8 cellular contexts compared by ENCODE assay signal in the genomic region with DNA sequence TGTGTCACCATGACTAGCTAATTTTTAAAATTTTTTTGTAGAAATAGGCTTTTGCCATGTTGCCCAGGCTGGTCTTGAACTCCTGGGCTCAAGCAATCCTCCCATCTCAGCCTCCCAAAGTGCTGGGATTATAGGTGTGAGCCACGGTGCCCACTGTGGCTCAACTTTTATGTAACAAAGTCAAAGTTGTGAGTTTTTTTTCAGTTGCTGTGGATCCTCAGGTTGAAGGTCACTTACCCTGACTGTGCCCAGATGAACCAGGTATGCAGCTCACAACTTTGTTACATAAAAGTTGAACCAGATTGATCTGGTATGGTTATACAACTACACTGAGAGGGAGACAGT. TPM values are rescaled to one million over a fixed set of nuclear protein-coding genes. Genes with fewer than 3 reads are reported as not detected.
DNase-seq lines count a peak whose midpoint lies in the region; ATAC-seq, FAIRE-seq and TF ChIP-seq lines count a peak whose summit lies in the region.
"Not testable (repeated sequence)": the region's sequence is repeated elsewhere in the genome, so short reads cannot be mapped to it uniquely, and the experiment has no call there.
"Had no signal": no experiment of that assay in that cellular context is flagged by ENCODE, and none has a peak within 500 bp of the region (broad histone marks: within the 10 kb centered on the region; RNA-seq: fewer than 3 reads in every experiment).

No MANE protein-coding gene starts in this region.

- not testable (repeated sequence) for TF ChIP-seq CTCF in HFFc6 (IDR thresholded peaks at IDR 0.05); ascending aorta (IDR thresholded peaks at IDR 0.05); fibroblast of lung (conservative IDR thresholded peaks at IDR 0.05 in 1 of 2, IDR thresholded peaks at IDR 0.05 in 1 of 2; ENCODE audit: low read depth in 1 of 2, low read length in 2 of 2); HepG2 (CRISPR knock-in tag; IDR thresholded peaks at IDR 0.05); sigmoid colon (IDR thresholded peaks at IDR 0.05); type B pancreatic cell (conservative IDR thresholded peaks at IDR 0.05)

- H3K27ac Mint-ChIP-seq in HFFc6: peak overlapping the region; percentile 78
- peak overlapping the region; percentile 97 for H3K27ac Mint-ChIP-seq in type B pancreatic cell

- CTCF ChIA-PET in HepG2 (lab: Yijun Ruan, JAX; ENCODE audit: low intra/inter-chr PET ratio, low total read pairs): not testable (repeated sequence)

- H3K36me3 Mint-ChIP-seq in HFFc6 (ENCODE audit: low read depth) (peaks cover 17% of the 10 kb centered on the region), type B pancreatic cell (peaks cover 31% of the 10 kb centered on the region)

- H3K9me3 Mint-ChIP-seq in HFFc6, type B pancreatic cell: not testable (repeated sequence)

- not testable (repeated sequence) for BruUV-seq in HepG2 (replicated peaks; lab: Mats Ljungman, UMichigan)

- H3K9me3 ChIP-seq in ascending aorta; fibroblast of lung (ENCODE audit: control insufficient read depth, insufficient read depth, low read depth, low read length); HepG2 (ENCODE audit: low read length); sigmoid colon: not testable (repeated sequence)

- not testable (repeated sequence) for H3K4me3 ChIP-seq in ascending aorta; fibroblast of lung (replicated peaks in 1 of 4; ENCODE audit: control extremely low read depth in 1 of 4, insufficient read depth in 1 of 4, low read depth in 3 of 4, low read length in 4 of 4); HepG2 (replicated peaks in 1 of 3; ENCODE audit: insufficient read depth in 1 of 3, low read depth in 2 of 3, low read length in 3 of 3); sigmoid colon

- not testable (repeated sequence) for DNase-seq in HFFc6; ascending aorta (ENCODE audit: low spot score in 2 of 2); fibroblast of lung (ENCODE audit: low read depth in 2 of 2); HepG2 (ENCODE audit: low spot score); sigmoid colon
- peak; percentile 13 for DNase-seq in type B pancreatic cell (ENCODE audit: extremely low spot score, unreplicated experiment)

- not testable (repeated sequence) for H3K4me3 Mint-ChIP-seq in HFFc6, type B pancreatic cell

- not testable (repeated sequence) for H2AFZ ChIP-seq in fibroblast of lung (ENCODE audit: low read length); HepG2 (ENCODE audit: low read length)

- H4K20me1 ChIP-seq in fibroblast of lung (ENCODE audit: control insufficient read depth, extremely low read depth, insufficient read depth, low read length); HepG2 (ENCODE audit: insufficient read depth, low read length): not testable (repeated sequence)

- peak; percentile 38; the same call in 2 of the 3 replicates for ATAC-seq in HepG2

- POLR2A ChIA-PET in HepG2 (lab: Yijun Ruan, JAX): interaction anchor here (0.9 to 2.6 kb wide), 4 partner anchors 24 to 89 kb away, joined by 4 to 15 read pairs (median 6); a partner anchor contains a TSS

- WGBS in HepG2 (ENCODE audit: low lambda C conversion rate): 38% methylated on average over 1 of the region's 1 CpG
- 86 to 88% methylated on average over 1 of the region's 1 CpG for WGBS in sigmoid colon, 2 donors

- FAIRE-seq in HepG2 (lab: Jason Lieb, UNC): not testable (repeated sequence)

- intact Hi-C loops in ascending aorta (cut with DNase I); sigmoid colon (cut with DNase I): not testable (repeated sequence)
- intact Hi-C loops in HepG2 (cut with micrococcal nuclease; ENCODE audit: unreplicated experiment): loop anchor here (2.0 kb wide), 1 partner anchor 25 kb away; a partner anchor contains a TSS

- H3K4me1 Mint-ChIP-seq in HFFc6 (ENCODE audit: low read depth): peaks cover 23% of the 10 kb centered on the region
- H3K4me1 Mint-ChIP-seq in type B pancreatic cell (ENCODE audit: unreplicated experiment): not testable (repeated sequence)

- H3K4me1 ChIP-seq in ascending aorta; fibroblast of lung (ENCODE audit: control insufficient read depth, extremely low read depth, insufficient read depth, low read length); sigmoid colon: not testable (repeated sequence)
- peaks cover 36% of the 10 kb centered on the region for H3K4me1 ChIP-seq in HepG2 (ENCODE audit: insufficient read depth, low read length)

- peak in 1 of 2 experiments; percentile 24; a peak in 1 of 4 replicates for TF ChIP-seq EP300 in HepG2 (IDR thresholded peaks at IDR 0.05; ENCODE audit: low read depth in 2 of 2, low read length in 2 of 2)
- not testable (repeated sequence) for TF ChIP-seq EP300 in HepG2 (CRISPR knock-in tag; IDR thresholded peaks at IDR 0.05; ENCODE audit: borderline replicate concordance); sigmoid colon (IDR thresholded peaks at IDR 0.05)

- not testable (repeated sequence) for H3K27me3 Mint-ChIP-seq in HFFc6 (ENCODE audit: insufficient read depth); type B pancreatic cell

- H3K27me3 ChIP-seq in ascending aorta; fibroblast of lung (ENCODE audit: control insufficient read depth, insufficient read depth, low read length); HepG2 (ENCODE audit: control insufficient read depth in 1 of 2, insufficient read depth in 2 of 2, low read length in 2 of 2); sigmoid colon: not testable (repeated sequence)

- not testable (repeated sequence) for H3K9ac ChIP-seq in fibroblast of lung (ENCODE audit: insufficient read depth, low read length)
- 0 out of 2 replicates have a peak overlapping the region, but pooled peaks have one; percentile 6 for H3K9ac ChIP-seq in HepG2 (ENCODE audit: insufficient read depth, low read depth, low read length)

- H3K36me3 ChIP-seq in ascending aorta (peaks cover 0 to 30% of the 10 kb centered on the region in 2 donors), HepG2 (replicated peaks in 1 of 2; ENCODE audit: control insufficient read depth in 1 of 2, insufficient read depth in 2 of 2, low read length in 2 of 2) (peaks cover 3 to 24% of the 10 kb centered on the region in 2 experiments; a peak in 4 of 5 replicates), sigmoid colon (peaks cover 0 to 17% (median 9%) of the 10 kb centered on the region in 4 donors)
- not testable (repeated sequence) for H3K36me3 ChIP-seq in fibroblast of lung (ENCODE audit: control insufficient read depth, insufficient read depth, low read length)

- H3K4me2 ChIP-seq in fibroblast of lung (ENCODE audit: extremely low read depth, insufficient read depth, low read length); HepG2 (ENCODE audit: low read depth, low read length): not testable (repeated sequence)

- H3K27ac ChIP-seq in ascending aorta: peak overlapping the region; percentile 1 to 56
- peak overlapping the region; percentile 71 for H3K27ac ChIP-seq in fibroblast of lung (ENCODE audit: insufficient read depth, low read length)
- peak overlapping the region; percentile 59 for H3K27ac ChIP-seq in HepG2 (ENCODE audit: extremely low read length, insufficient read depth, low read length)
- H3K27ac ChIP-seq in sigmoid colon: peak overlapping the region; percentile 44 to 63 (median 52)

- TF ChIP-seq RAD21 in HepG2 (CRISPR knock-in tag; IDR thresholded peaks at IDR 0.05): not testable (repeated sequence)

- not testable (repeated sequence) for TF ChIP-seq POLR2A in HepG2 (IDR thresholded peaks at IDR 0.05; ENCODE audit: insufficient read depth in 1 of 2, low read depth in 2 of 2, low read length in 2 of 2); sigmoid colon (IDR thresholded peaks at IDR 0.05)

- in situ Hi-C loops in HepG2 (cut with HindIII; ENCODE audit: extremely low pct_ligation_motif_present, low pct_unique_long_range_greater_than_20kb): not testable (repeated sequence)

- H3K79me2 ChIP-seq in fibroblast of lung (ENCODE audit: control insufficient read depth, insufficient read depth, low read length); HepG2 (ENCODE audit: insufficient read depth, low read length): not testable (repeated sequence)

RNA-seq across cellular contexts. Expression of a gene that starts 26.1 kb away (rescaled TPM):
- 100 to 1,000 TPM; 625 to 741 (median 699) TPM for total RNA-seq in HFFc6 (2021; fragmentation: NEBNext Ultra II Directional; extraction: Animal tissue kit (Norgen Biotek cat#: 25700))
- 527 TPM for total RNA-seq in ascending aorta
- total RNA-seq in fibroblast of lung: 168 and 283 TPM in 2 replicates
- 75.0 and 97.3 TPM in 2 replicates for polyA plus RNA-seq in fibroblast of lung
- 687 and 812 TPM in 2 replicates for polyA plus RNA-seq in fibroblast of lung (2012)
- 24.5 and 46.1 TPM in 2 replicates for polyA minus RNA-seq in fibroblast of lung (ENCODE audit: low replicate concordance)
- total RNA-seq in HepG2 (2016; rRNA removed; fragmentation: Illumina TruSeq; extraction: Trizol): 537 and 634 TPM in 2 replicates
- 570 and 829 TPM in 2 replicates for total RNA-seq in HepG2 (2016; cell fraction: cytosol; rRNA removed; fragmentation: Illumina TruSeq; extraction: Trizol; ENCODE audit: low read depth)
- total RNA-seq in HepG2 (2016; cell fraction: insoluble cytoplasmic fraction; rRNA removed; fragmentation: Illumina TruSeq; extraction: Trizol): 593 and 629 TPM in 2 replicates
- 414 and 621 TPM in 2 replicates for total RNA-seq in HepG2 (2016; cell fraction: membrane; rRNA removed; fragmentation: Illumina TruSeq; extraction: Trizol)
- total RNA-seq in HepG2 (2016; cell fraction: nucleus; rRNA removed; fragmentation: Illumina TruSeq; extraction: Trizol): 204 and 221 TPM in 2 replicates
- polyA plus RNA-seq in HepG2 (2011; rRNA removed): 675 and 735 TPM in 2 replicates
- polyA plus RNA-seq in HepG2 (2011; cell fraction: cytosol; rRNA removed): 339 and 935 TPM in 2 replicates
- 393 and 522 TPM in 2 replicates for polyA plus RNA-seq in HepG2 (2011; cell fraction: nucleus; rRNA removed)
- polyA plus RNA-seq in HepG2 (2012): 517 and 606 TPM in 2 replicates
- 534 and 721 TPM in 2 replicates for polyA plus RNA-seq in HepG2 (2016; cell fraction: cytosol; fragmentation: Illumina TruSeq; extraction: Trizol; ENCODE audit: low read depth)
- 399 and 403 TPM in 2 replicates for polyA plus RNA-seq in HepG2 (2016; cell fraction: insoluble cytoplasmic fraction; fragmentation: Illumina TruSeq; extraction: Trizol; ENCODE audit: low read depth)
- 347 and 448 TPM in 2 replicates for polyA plus RNA-seq in HepG2 (2016; cell fraction: membrane; fragmentation: Illumina TruSeq; extraction: Trizol; ENCODE audit: low read depth)
- polyA plus RNA-seq in HepG2 (2016; cell fraction: nucleus; fragmentation: Illumina TruSeq; extraction: Trizol; ENCODE audit: insufficient read depth, low read depth): 271 and 272 TPM in 2 replicates
- 92.9 and 418 TPM in 2 replicates for polyA minus RNA-seq in HepG2 (2011; rRNA and poly(A)+ RNA removed; ENCODE audit: low replicate concordance)
- 359 and 483 TPM in 2 replicates for polyA minus RNA-seq in HepG2 (2011; cell fraction: cytosol; rRNA and poly(A)+ RNA removed)
- polyA minus RNA-seq in HepG2 (2011; cell fraction: nucleus; rRNA and poly(A)+ RNA removed): 37.5 and 61.4 TPM in 2 replicates
- 100 to 1,000 TPM; 159 to 296 (median 216) TPM for total RNA-seq in sigmoid colon
- polyA plus RNA-seq in sigmoid colon: 100 to 1,000 TPM; 333 to 684 (median 353) TPM
- 436 and 570 TPM in 2 replicates for total RNA-seq in type B pancreatic cell (ENCODE audit: low replicate concordance)

RNA-seq across cellular contexts. Expression of a gene that starts 40.8 kb away (rescaled TPM):
- total RNA-seq in HFFc6 (2021; fragmentation: NEBNext Ultra II Directional; extraction: Animal tissue kit (Norgen Biotek cat#: 25700)): 10 to 100 TPM; 31.4 to 39.2 (median 34.1) TPM
- total RNA-seq in ascending aorta (not detected), fibroblast of lung (0.26 and 9.9 TPM in 2 replicates), HepG2 (2016; rRNA removed; fragmentation: Illumina TruSeq; extraction: Trizol) (0.53 and 1.5 TPM in 2 replicates), sigmoid colon (1 to 10 TPM in 3 of 4 donors, under 1 TPM in 1; 0.71 to 9.4 (median 3.6) TPM), type B pancreatic cell (ENCODE audit: low replicate concordance) (0.50 TPM in 1 of 2 replicates, not detected in the other)
- polyA plus RNA-seq in fibroblast of lung (21.0 and 38.1 TPM in 2 replicates), HepG2 (2011; rRNA removed) (3.6 and 3.9 TPM in 2 replicates), sigmoid colon (1 to 10 TPM in 1 of 3 donors, not detected in 2; 6.7 TPM)
- polyA plus RNA-seq in fibroblast of lung (2012): 24.3 and 46.0 TPM in 2 replicates
- polyA minus RNA-seq in fibroblast of lung (ENCODE audit: low replicate concordance): 13.6 and 63.9 TPM in 2 replicates
- total RNA-seq in HepG2 (2016; cell fraction: cytosol; rRNA removed; fragmentation: Illumina TruSeq; extraction: Trizol; ENCODE audit: low read depth): 0.26 and 0.51 TPM in 2 replicates
- 0.62 and 1.2 TPM in 2 replicates for total RNA-seq in HepG2 (2016; cell fraction: insoluble cytoplasmic fraction; rRNA removed; fragmentation: Illumina TruSeq; extraction: Trizol)
- total RNA-seq in HepG2 (2016; cell fraction: membrane; rRNA removed; fragmentation: Illumina TruSeq; extraction: Trizol): 0.45 and 0.74 TPM in 2 replicates
- 1.4 and 1.9 TPM in 2 replicates for total RNA-seq in HepG2 (2016; cell fraction: nucleus; rRNA removed; fragmentation: Illumina TruSeq; extraction: Trizol)
- polyA plus RNA-seq in HepG2 (2011; cell fraction: cytosol; rRNA removed): 1.3 and 1.4 TPM in 2 replicates
- polyA plus RNA-seq in HepG2 (2011; cell fraction: nucleus; rRNA removed): 20.9 and 22.8 TPM in 2 replicates
- polyA plus RNA-seq in HepG2 (2012): 1.5 and 1.7 TPM in 2 replicates
- polyA plus RNA-seq in HepG2 (2016; cell fraction: cytosol; fragmentation: Illumina TruSeq; extraction: Trizol; ENCODE audit: low read depth): 0.50 and 0.52 TPM in 2 replicates
- polyA plus RNA-seq in HepG2 (2016; cell fraction: insoluble cytoplasmic fraction; fragmentation: Illumina TruSeq; extraction: Trizol; ENCODE audit: low read depth): 0.84 and 1.0 TPM in 2 replicates
- 0.49 and 0.61 TPM in 2 replicates for polyA plus RNA-seq in HepG2 (2016; cell fraction: membrane; fragmentation: Illumina TruSeq; extraction: Trizol; ENCODE audit: low read depth)
- 6.7 and 7.2 TPM in 2 replicates for polyA plus RNA-seq in HepG2 (2016; cell fraction: nucleus; fragmentation: Illumina TruSeq; extraction: Trizol; ENCODE audit: insufficient read depth, low read depth)
- polyA minus RNA-seq in HepG2 (2011; rRNA and poly(A)+ RNA removed; ENCODE audit: low replicate concordance): 0.26 and 16.4 TPM in 2 replicates
- polyA minus RNA-seq in HepG2 (2011; cell fraction: cytosol; rRNA and poly(A)+ RNA removed): 0.79 TPM in 1 of 2 replicates, not detected in the other
- polyA minus RNA-seq in HepG2 (2011; cell fraction: nucleus; rRNA and poly(A)+ RNA removed): 0.75 and 1.4 TPM in 2 replicates
- total RNA-seq: CD4-positive, alpha-beta memory T cell had no signal
- polyA plus RNA-seq: CD4-positive, alpha-beta memory T cell had no signal

RNA-seq across cellular contexts. Expression of a gene that starts 46.4 kb away (rescaled TPM):
- total RNA-seq in HFFc6 (2021; fragmentation: NEBNext Ultra II Directional; extraction: Animal tissue kit (Norgen Biotek cat#: 25700)): under 1 TPM; 0.26 to 0.66 (median 0.47) TPM
- not detected for total RNA-seq in ascending aorta
- 2.1 and 4.1 TPM in 2 replicates for total RNA-seq in fibroblast of lung
- 0.36 and 0.51 TPM in 2 replicates for polyA plus RNA-seq in fibroblast of lung
- polyA plus RNA-seq in fibroblast of lung (2012): 1.4 and 1.6 TPM in 2 replicates
- polyA minus RNA-seq in fibroblast of lung (ENCODE audit: low replicate concordance): 2.4 TPM in 1 of 2 replicates, not detected in the other
- total RNA-seq in HepG2 (2016; rRNA removed; fragmentation: Illumina TruSeq; extraction: Trizol): 0.31 TPM in 1 of 2 replicates, not detected in the other
- total RNA-seq in HepG2 (2016; cell fraction: cytosol; rRNA removed; fragmentation: Illumina TruSeq; extraction: Trizol; ENCODE audit: low read depth): 0.30 TPM in 1 of 2 replicates, not detected in the other
- 0.13 and 0.26 TPM in 2 replicates for total RNA-seq in HepG2 (2016; cell fraction: insoluble cytoplasmic fraction; rRNA removed; fragmentation: Illumina TruSeq; extraction: Trizol)
- total RNA-seq in HepG2 (2016; cell fraction: membrane; rRNA removed; fragmentation: Illumina TruSeq; extraction: Trizol): 0.28 TPM in 1 of 2 replicates, not detected in the other
- 0.28 TPM in 1 of 2 replicates, not detected in the other for total RNA-seq in HepG2 (2016; cell fraction: nucleus; rRNA removed; fragmentation: Illumina TruSeq; extraction: Trizol)
- polyA plus RNA-seq in HepG2 (2011; rRNA removed): 0.07 TPM in 1 of 2 replicates, not detected in the other
- not detected in 2 replicates for polyA plus RNA-seq in HepG2 (2011; cell fraction: cytosol; rRNA removed)
- polyA plus RNA-seq in HepG2 (2011; cell fraction: nucleus; rRNA removed): 0.10 TPM in 1 of 2 replicates, not detected in the other
- polyA plus RNA-seq in HepG2 (2012): 4.9 and 5.3 TPM in 2 replicates
- polyA plus RNA-seq in HepG2 (2016; cell fraction: cytosol; fragmentation: Illumina TruSeq; extraction: Trizol; ENCODE audit: low read depth): 0.10 TPM in 1 of 2 replicates, not detected in the other
- 0.23 TPM in 1 of 2 replicates, not detected in the other for polyA plus RNA-seq in HepG2 (2016; cell fraction: insoluble cytoplasmic fraction; fragmentation: Illumina TruSeq; extraction: Trizol; ENCODE audit: low read depth)
- polyA plus RNA-seq in HepG2 (2016; cell fraction: membrane; fragmentation: Illumina TruSeq; extraction: Trizol; ENCODE audit: low read depth): not detected in 2 replicates
- not detected in 2 replicates for polyA plus RNA-seq in HepG2 (2016; cell fraction: nucleus; fragmentation: Illumina TruSeq; extraction: Trizol; ENCODE audit: insufficient read depth, low read depth)
- 0.22 and 11.7 TPM in 2 replicates for polyA minus RNA-seq in HepG2 (2011; rRNA and poly(A)+ RNA removed; ENCODE audit: low replicate concordance)
- not detected in 2 replicates for polyA minus RNA-seq in HepG2 (2011; cell fraction: cytosol; rRNA and poly(A)+ RNA removed)
- not detected in 2 replicates for polyA minus RNA-seq in HepG2 (2011; cell fraction: nucleus; rRNA and poly(A)+ RNA removed)
- 1 to 10 TPM in 1 of 4 donors, under 1 TPM in 1, not detected in 2; 0.55 to 2.0 TPM for total RNA-seq in sigmoid colon
- 1 to 10 TPM; 1.2 to 7.3 (median 2.8) TPM for polyA plus RNA-seq in sigmoid colon
- not detected in 2 replicates for total RNA-seq in type B pancreatic cell (ENCODE audit: low replicate concordance)

RNA-seq across cellular contexts. Expression of a gene that starts 54.0 kb away (rescaled TPM):
- total RNA-seq in HFFc6 (2021; fragmentation: NEBNext Ultra II Directional; extraction: Animal tissue kit (Norgen Biotek cat#: 25700)): 100 to 1,000 TPM in 4 of 6 experiments, 10 to 100 TPM in 2; 96.1 to 120 (median 108) TPM
- total RNA-seq in ascending aorta (275 TPM), fibroblast of lung (72.4 and 111 TPM in 2 replicates), HepG2 (2016; rRNA removed; fragmentation: Illumina TruSeq; extraction: Trizol) (120 and 143 TPM in 2 replicates), sigmoid colon (100 to 1,000 TPM in 2 of 4 donors, 10 to 100 TPM in 2; 80.9 to 144 (median 111) TPM), type B pancreatic cell (ENCODE audit: low replicate concordance) (104 and 131 TPM in 2 replicates)
- polyA plus RNA-seq in fibroblast of lung (79.5 and 79.8 TPM in 2 replicates), HepG2 (2011; rRNA removed) (159 and 181 TPM in 2 replicates), sigmoid colon (100 to 1,000 TPM; 261 to 640 (median 486) TPM)
- polyA plus RNA-seq in fibroblast of lung (2012): 113 and 151 TPM in 2 replicates
- 29.3 and 36.3 TPM in 2 replicates for polyA minus RNA-seq in fibroblast of lung (ENCODE audit: low replicate concordance)
- total RNA-seq in HepG2 (2016; cell fraction: cytosol; rRNA removed; fragmentation: Illumina TruSeq; extraction: Trizol; ENCODE audit: low read depth): 60.4 and 70.3 TPM in 2 replicates
- total RNA-seq in HepG2 (2016; cell fraction: insoluble cytoplasmic fraction; rRNA removed; fragmentation: Illumina TruSeq; extraction: Trizol): 129 and 145 TPM in 2 replicates
- total RNA-seq in HepG2 (2016; cell fraction: membrane; rRNA removed; fragmentation: Illumina TruSeq; extraction: Trizol): 63.1 and 70.2 TPM in 2 replicates
- 47.8 and 63.8 TPM in 2 replicates for total RNA-seq in HepG2 (2016; cell fraction: nucleus; rRNA removed; fragmentation: Illumina TruSeq; extraction: Trizol)
- polyA plus RNA-seq in HepG2 (2011; cell fraction: cytosol; rRNA removed): 124 and 244 TPM in 2 replicates
- 150 and 188 TPM in 2 replicates for polyA plus RNA-seq in HepG2 (2011; cell fraction: nucleus; rRNA removed)
- 66.3 and 104 TPM in 2 replicates for polyA plus RNA-seq in HepG2 (2012)
- polyA plus RNA-seq in HepG2 (2016; cell fraction: cytosol; fragmentation: Illumina TruSeq; extraction: Trizol; ENCODE audit: low read depth): 67.3 and 70.6 TPM in 2 replicates
- polyA plus RNA-seq in HepG2 (2016; cell fraction: insoluble cytoplasmic fraction; fragmentation: Illumina TruSeq; extraction: Trizol; ENCODE audit: low read depth): 125 and 141 TPM in 2 replicates
- polyA plus RNA-seq in HepG2 (2016; cell fraction: membrane; fragmentation: Illumina TruSeq; extraction: Trizol; ENCODE audit: low read depth): 61.9 and 66.8 TPM in 2 replicates
- polyA plus RNA-seq in HepG2 (2016; cell fraction: nucleus; fragmentation: Illumina TruSeq; extraction: Trizol; ENCODE audit: insufficient read depth, low read depth): 98.1 and 122 TPM in 2 replicates
- 36.0 and 80.8 TPM in 2 replicates for polyA minus RNA-seq in HepG2 (2011; rRNA and poly(A)+ RNA removed; ENCODE audit: low replicate concordance)
- 35.0 and 38.4 TPM in 2 replicates for polyA minus RNA-seq in HepG2 (2011; cell fraction: cytosol; rRNA and poly(A)+ RNA removed)
- polyA minus RNA-seq in HepG2 (2011; cell fraction: nucleus; rRNA and poly(A)+ RNA removed): 27.8 and 28.0 TPM in 2 replicates

RNA-seq across cellular contexts. Expression of a gene that starts 59.7 kb away (rescaled TPM):
- total RNA-seq in HFFc6 (2021; fragmentation: NEBNext Ultra II Directional; extraction: Animal tissue kit (Norgen Biotek cat#: 25700)): under 1 TPM in 5 of 6 experiments, not detected in 1; 0.38 to 0.64 (median 0.43) TPM
- not detected for total RNA-seq in ascending aorta
- 0.33 TPM in 1 of 2 replicates, not detected in the other for total RNA-seq in fibroblast of lung
- 1.9 and 2.4 TPM in 2 replicates for polyA plus RNA-seq in fibroblast of lung
- 2.7 and 2.8 TPM in 2 replicates for polyA plus RNA-seq in fibroblast of lung (2012)
- 1.2 TPM in 1 of 2 replicates, not detected in the other for polyA minus RNA-seq in fibroblast of lung (ENCODE audit: low replicate concordance)
- total RNA-seq in HepG2 (2016; rRNA removed; fragmentation: Illumina TruSeq; extraction: Trizol): not detected in 2 replicates
- total RNA-seq in HepG2 (2016; cell fraction: cytosol; rRNA removed; fragmentation: Illumina TruSeq; extraction: Trizol; ENCODE audit: low read depth): not detected in 2 replicates
- total RNA-seq in HepG2 (2016; cell fraction: insoluble cytoplasmic fraction; rRNA removed; fragmentation: Illumina TruSeq; extraction: Trizol): not detected in 2 replicates
- total RNA-seq in HepG2 (2016; cell fraction: membrane; rRNA removed; fragmentation: Illumina TruSeq; extraction: Trizol): not detected in 2 replicates
- total RNA-seq in HepG2 (2016; cell fraction: nucleus; rRNA removed; fragmentation: Illumina TruSeq; extraction: Trizol): not detected in 2 replicates
- not detected in 2 replicates for polyA plus RNA-seq in HepG2 (2011; rRNA removed)
- polyA plus RNA-seq in HepG2 (2011; cell fraction: cytosol; rRNA removed): not detected in 2 replicates
- 0.21 and 0.71 TPM in 2 replicates for polyA plus RNA-seq in HepG2 (2011; cell fraction: nucleus; rRNA removed)
- 0.21 TPM in 1 of 2 replicates, not detected in the other for polyA plus RNA-seq in HepG2 (2012)
- not detected in 2 replicates for polyA plus RNA-seq in HepG2 (2016; cell fraction: cytosol; fragmentation: Illumina TruSeq; extraction: Trizol; ENCODE audit: low read depth)
- polyA plus RNA-seq in HepG2 (2016; cell fraction: insoluble cytoplasmic fraction; fragmentation: Illumina TruSeq; extraction: Trizol; ENCODE audit: low read depth): not detected in 2 replicates
- not detected in 2 replicates for polyA plus RNA-seq in HepG2 (2016; cell fraction: membrane; fragmentation: Illumina TruSeq; extraction: Trizol; ENCODE audit: low read depth)
- 0.45 TPM in 1 of 2 replicates, not detected in the other for polyA plus RNA-seq in HepG2 (2016; cell fraction: nucleus; fragmentation: Illumina TruSeq; extraction: Trizol; ENCODE audit: insufficient read depth, low read depth)
- polyA minus RNA-seq in HepG2 (2011; rRNA and poly(A)+ RNA removed; ENCODE audit: low replicate concordance): not detected in 2 replicates
- not detected in 2 replicates for polyA minus RNA-seq in HepG2 (2011; cell fraction: cytosol; rRNA and poly(A)+ RNA removed)
- polyA minus RNA-seq in HepG2 (2011; cell fraction: nucleus; rRNA and poly(A)+ RNA removed): not detected in 2 replicates
- total RNA-seq in sigmoid colon: not detected
- polyA plus RNA-seq in sigmoid colon: 1 to 10 TPM in 2 of 3 donors, not detected in 1; 1.1 to 1.2 TPM
- 1.3 TPM in 1 of 2 replicates, not detected in the other for total RNA-seq in type B pancreatic cell (ENCODE audit: low replicate concordance)
- total RNA-seq: CD4-positive, alpha-beta memory T cell; H7 had no signal
- polyA plus RNA-seq: CD4-positive, alpha-beta memory T cell had no signal
